ENCODE assay signal across 2 cellular contexts in genomic region chr3:53074761-53075742, GRCh38.
TF ChIP-seq lines count a peak whose summit lies in the region.

No MANE protein-coding gene starts in this region.

TF ChIP-seq in HEK293, 187 proteins besides CTCF, POLR2A, EP300 and RAD21 (continued from another document):
- TF ChIP-seq REST (tag by site-specific recombination; IDR thresholded peaks at IDR 0.05) (no peak), ZBTB20 (tag by site-specific recombination; IDR thresholded peaks at IDR 0.05) (0 out of 2 replicates have a peak, but pooled peaks have one; percentile 27)

TF ChIP-seq in H1, 55 proteins besides CTCF, POLR2A, EP300 and RAD21 (continued from another document):
- TF ChIP-seq CHD7 (IDR thresholded peaks at IDR 0.05; ENCODE audit: insufficient replicate concordance, low read length) = no peak
- no peak for TF ChIP-seq HDAC6 (IDR thresholded peaks at IDR 0.05; ENCODE audit: low read depth, low read length)
- TF ChIP-seq POLR2AphosphoS5 (IDR thresholded peaks at IDR 0.05; ENCODE audit: low read depth, low read length) = no peak
- no peak for TF ChIP-seq SP1 (IDR thresholded peaks at IDR 0.05; ENCODE audit: low read depth, low read length)
- no peak for TF ChIP-seq SP4 (IDR thresholded peaks at IDR 0.05; ENCODE audit: low read length)
- TF ChIP-seq SIRT6 (IDR thresholded peaks at IDR 0.05; ENCODE audit: low read length) = no peak
- no peak for TF ChIP-seq FOSL1 (IDR thresholded peaks at IDR 0.05; ENCODE audit: insufficient read depth, low read depth, low read length)
- no peak for TF ChIP-seq HDAC2 (IDR thresholded peaks at IDR 0.05; ENCODE audit: borderline replicate concordance in 1 of 2, low read depth in 2 of 2, low read length in 2 of 2)
- no peak for TF ChIP-seq TCF12 (IDR thresholded peaks at IDR 0.05; ENCODE audit: low read depth, low read length)
- TF ChIP-seq TAF1 (IDR thresholded peaks at IDR 0.05; ENCODE audit: low read depth, low read length) = no peak
- no peak for TF ChIP-seq CREB1 (IDR thresholded peaks at IDR 0.05)
